9 cellular contexts compared by ENCODE assay signal in the genomic region with DNA sequence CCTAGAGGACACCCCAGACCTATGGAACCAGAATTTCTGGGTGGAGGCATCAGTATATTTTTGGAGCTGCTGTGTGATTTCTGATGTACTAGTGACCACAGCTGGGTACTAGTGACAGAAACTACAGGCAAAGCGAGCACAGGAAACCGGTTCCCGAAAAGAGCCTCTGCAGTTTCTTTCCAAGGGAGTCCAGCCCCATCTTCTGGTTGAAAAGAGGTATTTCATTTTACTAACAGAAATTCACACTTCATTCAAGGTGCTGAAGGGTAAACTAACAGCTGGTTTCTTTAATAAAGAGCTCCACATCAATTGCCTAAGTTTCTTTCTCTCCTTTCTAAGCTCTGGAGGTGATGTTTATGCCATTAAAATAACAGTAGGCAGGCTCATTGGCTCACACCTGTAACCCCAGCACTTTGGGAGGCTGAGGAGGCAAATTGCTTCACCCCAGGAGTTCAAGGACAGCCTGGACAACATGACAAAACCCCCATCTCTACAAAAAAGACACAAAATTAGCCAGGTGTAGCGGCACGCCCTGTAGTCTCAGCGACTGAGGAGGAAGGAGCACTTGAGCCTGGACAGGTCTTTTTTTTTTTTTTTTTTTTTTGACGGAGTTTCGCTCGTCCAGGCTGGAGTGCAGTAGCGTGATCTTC. TPM values are rescaled to one million over a fixed set of nuclear protein-coding genes. Genes with fewer than 3 reads are reported as not detected.
A peak's percentile ranks its signal among the peaks of the same experiment; 100 is the strongest.
DNase-seq lines count a peak whose midpoint lies in the region; ATAC-seq, FAIRE-seq and TF ChIP-seq lines count a peak whose summit lies in the region.
"Had no signal": no experiment of that assay in that cellular context is flagged by ENCODE, and none has a peak within 500 bp of the region (broad histone marks: within the 10 kb centered on the region; RNA-seq: fewer than 3 reads in every experiment).

No MANE protein-coding gene starts in this region.

- intact Hi-C loops in sciatic nerve (cut with DNase I) = loop anchor here (10.0 kb wide), 1 partner anchor 92 kb away; a partner anchor contains a TSS

- peaks cover 15% of the 10 kb centered on the region for H3K36me3 ChIP-seq in cardiac muscle cell

- no peak overlapping the region for H3K4me3 Mint-ChIP-seq in activated CD8-positive, alpha-beta T cell treated with anti-CD3 and anti-CD28 coated beads, Interleukin-2, amount 10 ng/mL, durations not matched to agents 7 days and 5 days

- no peaks in the 10 kb centered on the region for H3K27me3 Mint-ChIP-seq in activated CD8-positive, alpha-beta T cell treated with anti-CD3 and anti-CD28 coated beads, Interleukin-2, amount 10 ng/mL, durations not matched to agents 7 days and 5 days (ENCODE audit: low read depth)

- H3K4me2 ChIP-seq in A549 = no peak overlapping the region

- H3K9me3 Mint-ChIP-seq in activated CD8-positive, alpha-beta T cell treated with anti-CD3 and anti-CD28 coated beads, Interleukin-2, amount 10 ng/mL, durations not matched to agents 7 days and 5 days (ENCODE audit: insufficient read depth) = no peaks in the 10 kb centered on the region

- no peaks in the 10 kb centered on the region for H3K27me3 ChIP-seq in cardiac muscle cell

- WGBS in A549 (ENCODE audit: missing lambda C conversion rate) = 63% methylated on average over 8 of the region's 10 CpGs

- no peak for TF ChIP-seq EP300 in A549 (IDR thresholded peaks at IDR 0.05)

- no peak overlapping the region for H3K4me3 ChIP-seq in A549
- H3K4me3 ChIP-seq in cardiac muscle cell = no peak overlapping the region

- peaks cover 20% of the 10 kb centered on the region for H3K36me3 Mint-ChIP-seq in activated CD8-positive, alpha-beta T cell treated with anti-CD3 and anti-CD28 coated beads, Interleukin-2, amount 10 ng/mL, durations not matched to agents 7 days and 5 days (ENCODE audit: low read depth)

- TF ChIP-seq RAD21 in A549 (conservative IDR thresholded peaks at IDR 0.05 in 1 of 2, IDR thresholded peaks at IDR 0.05 in 1 of 2) = peak; percentile 41 to 60; a peak in 4 of 5 replicates

- CTCF ChIA-PET in A549 (lab: Yijun Ruan, JAX) = interaction anchor here (0.6 to 4.3 kb wide), 13 partner anchors 9 to 237 kb away, joined by 3 to 21 read pairs (median 5); a partner anchor contains a TSS
- CTCF ChIA-PET in activated CD8-positive, alpha-beta T cell treated with anti-CD3 and anti-CD28 coated beads, Interleukin-2, amount 10 ng/mL, durations not matched to agents 7 days and 5 days (lab: Charles Lee) = interaction anchor here (0.6 to 4.8 kb wide), 25 partner anchors 9 to 299 kb away, joined by 3 to 60 read pairs (median 4); a partner anchor contains a TSS

- POLR2A ChIA-PET in A549 (lab: Yijun Ruan, JAX) = no interaction called here
- POLR2A ChIA-PET in activated CD8-positive, alpha-beta T cell treated with anti-CD3 and anti-CD28 coated beads, Interleukin-2, amount 10 ng/mL, durations not matched to agents 7 days and 5 days (lab: Charles Lee) = no interaction called here

- H3K9me3 ChIP-seq in A549 (no peaks in the 10 kb centered on the region), cardiac muscle cell (ENCODE audit: low read depth) (no peaks in the 10 kb centered on the region)

- peak; percentile 28 to 31 for DNase-seq in A549 (ENCODE audit: low read depth in 1 of 2, low spot score in 1 of 2)
- DNase-seq in DMS79 treated with DMSO at 0.1 percent for 48 hours (lab: John Stamatoyannopoulos, UW) = peak; percentile 74
- DNase-seq in NCI-H1105 (lab: John Stamatoyannopoulos, UW) = peak; percentile 11
- peak; percentile 44 for DNase-seq in activated CD8-positive, alpha-beta T cell treated with anti-CD3 and anti-CD28 coated beads, Interleukin-2, amount 10 ng/mL, durations not matched to agents 7 days and 5 days
- peak; percentile 66 to 70 for DNase-seq in cardiac muscle cell (ENCODE audit: low read depth in 1 of 2, low spot score in 1 of 2)
- DNase-seq in sciatic nerve (ENCODE audit: low spot score) = no peak
- DNase-seq in KG1 (lab: John Stamatoyannopoulos, UW) = no peak

- TF ChIP-seq CTCF in A549 (IDR thresholded peaks at IDR 0.05) (peak; percentile 49), cardiac muscle cell (IDR thresholded peaks at IDR 0.05; ENCODE audit: low read depth, low read length) (peak; percentile 70)

- no peak overlapping the region for H3K27ac Mint-ChIP-seq in activated CD8-positive, alpha-beta T cell treated with anti-CD3 and anti-CD28 coated beads, Interleukin-2, amount 10 ng/mL, durations not matched to agents 7 days and 5 days

- H3K4me1 Mint-ChIP-seq in activated CD8-positive, alpha-beta T cell treated with anti-CD3 and anti-CD28 coated beads, Interleukin-2, amount 10 ng/mL, durations not matched to agents 7 days and 5 days (ENCODE audit: low read depth) = no peaks in the 10 kb centered on the region

- no peak for FAIRE-seq in A549 (lab: Jason Lieb, UNC)

- ATAC-seq in A549 = peak; percentile 63 to 75; a peak in 4 of 6 replicates
- ATAC-seq in activated CD8-positive, alpha-beta T cell treated with anti-CD3 and anti-CD28 coated beads, Interleukin-2, amount 10 ng/mL, durations not matched to agents 7 days and 5 days = peak; percentile 44
- peak; percentile 55 for ATAC-seq in sciatic nerve
- ATAC-seq in GM21381 (IDR thresholded peaks at IDR 0.05; ENCODE audit: unreplicated experiment) = no peak

- H3K4me1 ChIP-seq in A549 (no peaks in the 10 kb centered on the region), cardiac muscle cell (ENCODE audit: low read depth) (no peaks in the 10 kb centered on the region)

- no peak overlapping the region for H3K27ac ChIP-seq in A549
- no peak overlapping the region for H3K27ac ChIP-seq in cardiac muscle cell
- H3K27ac ChIP-seq: epithelial cell of prostate had no signal

- no peak for TF ChIP-seq POLR2A in A549 (IDR thresholded peaks at IDR 0.05; ENCODE audit: low read length)

TF ChIP-seq in A549, 52 proteins besides CTCF, POLR2A, EP300 and RAD21 (continues in another document):
- TF ChIP-seq ESRRA (IDR thresholded peaks at IDR 0.05; ENCODE audit: borderline replicate concordance, low read length) (no peak), RARB (CRISPR knock-in tag; IDR thresholded peaks at IDR 0.05) (no peak), POLR2AphosphoS2 (conservative IDR thresholded peaks at IDR 0.05; ENCODE audit: low read length) (no peak)

RNA-seq across cellular contexts. Expression of a gene that starts 22.0 kb away (rescaled TPM):
- polyA plus RNA-seq in A549 (2011; rRNA removed) (6.5 and 7.2 TPM in 2 replicates), A549 (2017; fragmentation: RNase III; extraction: RNeasy Plus Mini Kit Qiagen cat#74134 plus additional on column Dnase treatment) (10.8 to 12.5 TPM (median 12.0 TPM) in 3 replicates), cardiac muscle cell (35.1 and 43.7 TPM in 2 replicates)
- 11.4 and 14.1 TPM in 2 replicates for polyA plus RNA-seq in A549 (2012; cell fraction: cytosol; rRNA removed)
- polyA plus RNA-seq in A549 (2012; cell fraction: nucleus; rRNA removed) = 21.8 and 29.0 TPM in 2 replicates
- polyA minus RNA-seq in A549 (2011; rRNA and poly(A)+ RNA removed) = 7.2 and 8.9 TPM in 2 replicates
- total RNA-seq in activated CD8-positive, alpha-beta T cell treated with anti-CD3 and anti-CD28 coated beads, Interleukin-2, amount 10 ng/mL, durations not matched to agents 7 days and 5 days = 10 to 100 TPM; 19.1 to 20.8 TPM
- total RNA-seq in cardiac muscle cell (46.0 and 55.5 TPM in 2 replicates), sciatic nerve (20.4 TPM)

RNA-seq across cellular contexts. Expression of a gene that starts 33.1 kb away (rescaled TPM):
- 4.3 TPM in 2 replicates for polyA plus RNA-seq in A549 (2011; rRNA removed)
- polyA plus RNA-seq in A549 (2012; cell fraction: cytosol; rRNA removed) = 3.1 and 3.7 TPM in 2 replicates
- 4.6 and 5.5 TPM in 2 replicates for polyA plus RNA-seq in A549 (2012; cell fraction: nucleus; rRNA removed)
- 8.9 to 10.5 TPM (median 10.4 TPM) in 3 replicates for polyA plus RNA-seq in A549 (2017; fragmentation: RNase III; extraction: RNeasy Plus Mini Kit Qiagen cat#74134 plus additional on column Dnase treatment)
- polyA minus RNA-seq in A549 (2011; rRNA and poly(A)+ RNA removed) = 3.9 and 4.2 TPM in 2 replicates
- 10 to 100 TPM; 11.8 to 12.6 TPM for total RNA-seq in activated CD8-positive, alpha-beta T cell treated with anti-CD3 and anti-CD28 coated beads, Interleukin-2, amount 10 ng/mL, durations not matched to agents 7 days and 5 days
- 20.6 and 31.6 TPM in 2 replicates for total RNA-seq in cardiac muscle cell
- polyA plus RNA-seq in cardiac muscle cell = 16.8 and 25.9 TPM in 2 replicates
- 19.3 TPM for total RNA-seq in sciatic nerve

RNA-seq across cellular contexts. Expression of a gene that starts 44.0 kb away (rescaled TPM):
- 3.3 and 3.5 TPM in 2 replicates for polyA plus RNA-seq in A549 (2011; rRNA removed)
- polyA plus RNA-seq in A549 (2012; cell fraction: cytosol; rRNA removed) = 9.3 and 12.1 TPM in 2 replicates
- polyA plus RNA-seq in A549 (2012; cell fraction: nucleus; rRNA removed) = 24.8 and 37.6 TPM in 2 replicates
- polyA plus RNA-seq in A549 (2017; fragmentation: RNase III; extraction: RNeasy Plus Mini Kit Qiagen cat#74134 plus additional on column Dnase treatment) = 9.2 to 10.5 TPM (median 10.2 TPM) in 3 replicates
- 4.0 and 5.0 TPM in 2 replicates for polyA minus RNA-seq in A549 (2011; rRNA and poly(A)+ RNA removed)
- 10 to 100 TPM; 22.8 to 23.0 TPM for total RNA-seq in activated CD8-positive, alpha-beta T cell treated with anti-CD3 and anti-CD28 coated beads, Interleukin-2, amount 10 ng/mL, durations not matched to agents 7 days and 5 days
- 62.7 and 90.5 TPM in 2 replicates for total RNA-seq in cardiac muscle cell
- polyA plus RNA-seq in cardiac muscle cell = 37.3 and 40.6 TPM in 2 replicates
- 31.4 TPM for total RNA-seq in sciatic nerve

RNA-seq across cellular contexts. Expression of a gene that starts 55.0 kb away (rescaled TPM):
- polyA plus RNA-seq in A549 (2011; rRNA removed) = 29.9 and 35.7 TPM in 2 replicates
- 36.9 and 44.0 TPM in 2 replicates for polyA plus RNA-seq in A549 (2012; cell fraction: cytosol; rRNA removed)
- polyA plus RNA-seq in A549 (2012; cell fraction: nucleus; rRNA removed) = 85.0 and 86.3 TPM in 2 replicates
- 48.5 to 56.0 TPM (median 50.0 TPM) in 3 replicates for polyA plus RNA-seq in A549 (2017; fragmentation: RNase III; extraction: RNeasy Plus Mini Kit Qiagen cat#74134 plus additional on column Dnase treatment)
- 28.4 and 30.1 TPM in 2 replicates for polyA minus RNA-seq in A549 (2011; rRNA and poly(A)+ RNA removed)
- 10 to 100 TPM; 47.2 to 48.8 TPM for total RNA-seq in activated CD8-positive, alpha-beta T cell treated with anti-CD3 and anti-CD28 coated beads, Interleukin-2, amount 10 ng/mL, durations not matched to agents 7 days and 5 days
- 48.8 and 67.9 TPM in 2 replicates for total RNA-seq in cardiac muscle cell
- polyA plus RNA-seq in cardiac muscle cell = 54.3 and 64.7 TPM in 2 replicates
- total RNA-seq in sciatic nerve = 38.7 TPM

Comparison
In these comparisons a context has a peak if more than half of its experiments do, and no peak if none do; other contexts are left out.
1. DNase-seq: peak in A549 (2 of 2), DMS79 treated with DMSO at 0.1 percent for 48 hours (single experiment), NCI-H1105 (single experiment), activated CD8-positive, alpha-beta T cell treated with anti-CD3 and anti-CD28 coated beads, Interleukin-2, amount 10 ng/mL, durations not matched to agents 7 days and 5 days (single experiment) and cardiac muscle cell (2 of 2); none in sciatic nerve (single experiment) and KG1 (single experiment).